Comparison of ENCODE assay signal across 11 cellular contexts in the genomic region with DNA sequence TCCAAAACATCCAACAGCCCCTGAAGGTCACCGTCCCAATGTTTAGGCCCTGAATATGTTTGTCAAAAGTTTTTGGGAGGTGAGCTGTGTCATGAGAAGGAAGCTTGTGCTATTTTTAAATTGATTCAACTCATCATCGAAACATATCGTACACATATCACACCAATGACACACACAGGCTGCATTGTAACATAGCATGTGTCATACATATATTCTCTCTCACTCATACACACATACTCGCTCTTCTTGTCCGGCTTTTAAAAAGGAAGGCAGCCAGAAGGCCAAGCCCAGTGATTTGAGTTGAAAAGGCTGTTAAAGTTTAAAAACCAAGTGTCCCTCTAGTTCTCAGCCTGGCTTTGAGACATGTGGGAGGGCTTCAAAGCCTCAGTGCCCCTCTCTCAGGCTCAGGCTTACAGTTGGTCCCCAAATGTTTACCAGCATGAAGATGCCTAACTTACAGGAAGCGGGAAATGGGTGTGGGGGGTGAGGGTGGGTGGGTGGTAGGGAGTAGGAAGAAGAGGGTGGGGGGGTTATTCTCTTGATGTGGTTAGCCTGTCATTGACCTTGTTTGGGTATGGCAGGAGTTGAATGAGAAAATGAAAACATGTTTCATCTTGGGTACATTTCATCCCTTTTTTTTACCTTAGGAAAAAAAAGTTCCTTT. TPM values are rescaled to one million over a fixed set of nuclear protein-coding genes. Genes with fewer than 3 reads are reported as not detected.
DNase-seq lines count a peak whose midpoint lies in the region; ATAC-seq and TF ChIP-seq lines count a peak whose summit lies in the region.
"Had no signal": no experiment of that assay in that cellular context is flagged by ENCODE, and none has a peak within 500 bp of the region (broad histone marks: within the 10 kb centered on the region; RNA-seq: fewer than 3 reads in every experiment).

No MANE protein-coding gene starts in this region.

- TF ChIP-seq RAD21 in SK-N-SH (IDR thresholded peaks at IDR 0.05; ENCODE audit: low read length), result no peak

- H3K27ac ChIP-seq in SK-N-SH (ENCODE audit: low read depth in 2 of 2, low read length in 1 of 2) (peak overlapping the region in 1 of 2 experiments; percentile 71; a peak in 2 of 4 replicates), mammary epithelial cell (ENCODE audit: insufficient read depth, low read depth, low read length) (peak overlapping the region; percentile 86), trophoblast cell (ENCODE audit: low read depth, low read length) (no peak overlapping the region)
- H3K27ac ChIP-seq: gastroesophageal sphincter, HL-60 had no signal

- H3K18ac ChIP-seq in trophoblast cell (ENCODE audit: low read length), result no peak overlapping the region

- peaks cover 42% of the 10 kb centered on the region for H3F3A ChIP-seq in SK-N-SH (replicated peaks; ENCODE audit: insufficient read depth)

- H3K9me2 ChIP-seq in SK-N-SH, result no peaks in the 10 kb centered on the region

- H2AK5ac ChIP-seq in trophoblast cell (ENCODE audit: low read length), result no peak overlapping the region

- no peak for TF ChIP-seq EP300 in SK-N-SH (IDR thresholded peaks at IDR 0.05; ENCODE audit: borderline replicate concordance in 1 of 2, low read depth in 1 of 2, low read length in 1 of 2)

- H2BK120ac ChIP-seq in trophoblast cell (ENCODE audit: insufficient read depth, low read length, poor library complexity), result no peak overlapping the region

- H2AFZ ChIP-seq in SK-N-SH (ENCODE audit: low read depth) (0 out of 2 replicates have a peak overlapping the region, but pooled peaks have one; percentile 48), mammary epithelial cell (ENCODE audit: low read depth, low read length) (peak overlapping the region; percentile 70), trophoblast cell (ENCODE audit: insufficient read depth, low read length, poor library complexity) (no peak overlapping the region)

- H3K14ac ChIP-seq in trophoblast cell (ENCODE audit: low read length), result no peak overlapping the region

- no peak for DNase-seq in SK-N-SH
- DNase-seq in M059J (ENCODE audit: low read depth), result peak; percentile 44
- DNase-seq in mammary epithelial cell, result peak; percentile 83
- peak; percentile 25 to 66 for DNase-seq in trophoblast cell
- no peak for DNase-seq in NCI-H510A (lab: John Stamatoyannopoulos, UW)
- DNase-seq: NCI-H1694 had no signal

- CTCF ChIA-PET in SK-N-SH (lab: Yijun Ruan, JAX) (no interaction called here), mammary epithelial cell (lab: Charles Lee; ENCODE audit: low non-redundant PET) (interaction anchor here (0.6 kb wide), 1 partner anchor 292 kb away, joined by 3 read pairs; no protein-coding TSS in a partner anchor)

- no peak overlapping the region for H3K4ac ChIP-seq in trophoblast cell (ENCODE audit: low read depth, low read length)

- H4K8ac ChIP-seq in trophoblast cell (ENCODE audit: low read depth, low read length), result no peak overlapping the region

- H3K27me3 ChIP-seq in SK-N-SH (ENCODE audit: insufficient read depth) (no peaks in the 10 kb centered on the region), mammary epithelial cell (ENCODE audit: insufficient read depth, low read length) (no peaks in the 10 kb centered on the region), trophoblast cell (ENCODE audit: insufficient read depth, low read length) (no peaks in the 10 kb centered on the region)

- in situ Hi-C loops in mammary epithelial cell (cut with MboI; ENCODE audit: low sequenced_read_pairs in 2 of 2), result loop anchor here in 1 of 2 donors (10.0 to 25.0 kb wide), 3 partner anchors 346 to 646 kb away; no protein-coding TSS in a partner anchor

- no peak overlapping the region for H2BK5ac ChIP-seq in trophoblast cell (ENCODE audit: low read depth, low read length, poor library complexity)

- POLR2A ChIA-PET in SK-N-SH (lab: Yijun Ruan, JAX), result no interaction called here

- no TSS peak for BruUV-seq in mammary epithelial cell (replicated peaks; lab: Mats Ljungman, UMichigan)

- peaks cover 11% of the 10 kb centered on the region; the same call in 1 of the 2 replicates for H3K79me2 ChIP-seq in SK-N-SH (ENCODE audit: insufficient read depth)
- H3K79me2 ChIP-seq in mammary epithelial cell (ENCODE audit: insufficient read depth, low read length), result peaks cover 12% of the 10 kb centered on the region
- H3K79me2 ChIP-seq in trophoblast cell (ENCODE audit: control insufficient read depth, insufficient read depth, low read length, poor library complexity), result no peaks in the 10 kb centered on the region

- dilution Hi-C loops in mammary epithelial cell (cut with HindIII; ENCODE audit: low sequenced_read_pairs), result no loop called here

- H4K91ac ChIP-seq in trophoblast cell (ENCODE audit: low read depth, low read length), result no peak overlapping the region

- no peaks in the 10 kb centered on the region for H3K9me3 ChIP-seq in SK-N-SH
- H3K9me3 ChIP-seq in mammary epithelial cell (replicated peaks; ENCODE audit: insufficient read depth, low read length), result no peaks in the 10 kb centered on the region
- H3K9me3 ChIP-seq in trophoblast cell (ENCODE audit: insufficient read depth, low read depth, low read length), result no peaks in the 10 kb centered on the region
- H3K9me3 ChIP-seq: gastroesophageal sphincter had no signal

- no peak overlapping the region for H3K4me2 ChIP-seq in SK-N-SH
- H3K4me2 ChIP-seq in mammary epithelial cell (ENCODE audit: insufficient read depth, low read depth, low read length), result no peak overlapping the region
- H3K4me2 ChIP-seq in trophoblast cell (ENCODE audit: low read length), result no peak overlapping the region

- H3K4me3 ChIP-seq in SK-N-SH (ENCODE audit: low read depth in 2 of 2, low read length in 1 of 2), result no peak overlapping the region
- no peak overlapping the region for H3K4me3 ChIP-seq in mammary epithelial cell (replicated peaks in 1 of 3; ENCODE audit: insufficient read depth in 1 of 3, low read depth in 2 of 3, low read length in 3 of 3)
- no peak overlapping the region for H3K4me3 ChIP-seq in trophoblast cell (ENCODE audit: low read depth, low read length)
- H3K4me3 ChIP-seq: gastroesophageal sphincter had no signal

- no peak overlapping the region for H2BK12ac ChIP-seq in trophoblast cell (ENCODE audit: low read length)

- no peak overlapping the region for H3K23ac ChIP-seq in trophoblast cell (ENCODE audit: low read length)

- intact Hi-C loops in mammary epithelial cell (cut with micrococcal nuclease), result loop anchor here (10.0 kb wide), 3 partner anchors 112 to 988 kb away; no protein-coding TSS in a partner anchor

- WGBS in SK-N-SH (ENCODE audit: low lambda C conversion rate), result 60% methylated on average over 6 of the region's 6 CpGs
- 46% methylated on average over 5 of the region's 6 CpGs for WGBS in mammary epithelial cell (ENCODE audit: low coverage, missing lambda C conversion rate)
- no CpG with 5 or more reads among the region's 6 CpGs for WGBS in trophoblast cell (ENCODE audit: extremely low coverage, insufficient coverage, insufficient read length)

- TF ChIP-seq CTCF in SK-N-SH (IDR thresholded peaks at IDR 0.05), result no peak
- no peak for TF ChIP-seq CTCF in mammary epithelial cell (conservative IDR thresholded peaks at IDR 0.05 in 1 of 2, IDR thresholded peaks at IDR 0.05 in 1 of 2; ENCODE audit: extremely low read depth in 1 of 2, insufficient read depth in 1 of 2, low read depth in 1 of 2, low read length in 2 of 2)

- no peak overlapping the region for H4K12ac ChIP-seq in trophoblast cell (ENCODE audit: low read depth, low read length)

- H3K79me1 ChIP-seq in trophoblast cell (ENCODE audit: low read length), result peaks cover 2% of the 10 kb centered on the region

- no peaks in the 10 kb centered on the region for H3K36me3 ChIP-seq in SK-N-SH (replicated peaks in 1 of 2; ENCODE audit: control insufficient read depth in 1 of 2, insufficient read depth in 2 of 2, low read length in 1 of 2)
- no peaks in the 10 kb centered on the region for H3K36me3 ChIP-seq in mammary epithelial cell (ENCODE audit: insufficient read depth, low read length)
- H3K36me3 ChIP-seq in trophoblast cell (ENCODE audit: control insufficient read depth in 1 of 2, insufficient read depth in 2 of 2, low read length in 2 of 2), result no peaks in the 10 kb centered on the region
- H3K36me3 ChIP-seq: gastroesophageal sphincter had no signal

- H3K9ac ChIP-seq in SK-N-SH (no peak overlapping the region), mammary epithelial cell (ENCODE audit: insufficient read depth, low read length) (no peak overlapping the region), trophoblast cell (ENCODE audit: low read length) (no peak overlapping the region)

- H4K20me1 ChIP-seq in SK-N-SH (ENCODE audit: insufficient read depth), result no peaks in the 10 kb centered on the region
- no peaks in the 10 kb centered on the region for H4K20me1 ChIP-seq in mammary epithelial cell (ENCODE audit: insufficient read depth, low read length)

- ATAC-seq in SK-N-SH treated with all-trans-retinoic acid at 6 μM for 48 hours (no peak), HG03457 (IDR thresholded peaks at IDR 0.05; ENCODE audit: unreplicated experiment) (no peak), HG03342 (IDR thresholded peaks at IDR 0.05; ENCODE audit: unreplicated experiment) (no peak)
- ATAC-seq: gastroesophageal sphincter had no signal

- peaks cover 5 to 35% of the 10 kb centered on the region in 2 experiments for H3K4me1 ChIP-seq in SK-N-SH (ENCODE audit: control insufficient read depth in 1 of 2, insufficient read depth in 2 of 2, low read depth in 1 of 2, low read length in 1 of 2)
- H3K4me1 ChIP-seq in mammary epithelial cell (ENCODE audit: insufficient read depth, low read length), result peaks cover 27% of the 10 kb centered on the region
- peaks cover 4 to 8% of the 10 kb centered on the region in 2 experiments for H3K4me1 ChIP-seq in trophoblast cell (ENCODE audit: control insufficient read depth in 1 of 2, insufficient read depth in 2 of 2, low read length in 2 of 2)

TF ChIP-seq in SK-N-SH treated with all-trans-retinoic acid at 6 μM for 48 hours, 23 proteins besides CTCF, POLR2A, EP300 and RAD21:
- TF ChIP-seq ZFP30 (CRISPR knock-in tag; IDR thresholded peaks at IDR 0.05) (no peak), TCF4 (CRISPR knock-in tag; IDR thresholded peaks at IDR 0.05; ENCODE audit: borderline replicate concordance) (no peak), BACH2 (CRISPR knock-in tag; IDR thresholded peaks at IDR 0.05; ENCODE audit: borderline replicate concordance) (no peak), PPARA (CRISPR knock-in tag; IDR thresholded peaks at IDR 0.05; ENCODE audit: borderline replicate concordance) (no peak), ISL1 (CRISPR knock-in tag; IDR thresholded peaks at IDR 0.05) (no peak)

RNA-seq across cellular contexts. Expression of a gene that starts 3.3 kb away (rescaled TPM):
- polyA plus RNA-seq in SK-N-SH (2012; rRNA removed) (2.3 and 4.0 TPM in 2 replicates), mammary epithelial cell (3.2 TPM)
- polyA plus RNA-seq in SK-N-SH (2012; cell fraction: cytosol; rRNA removed), result 2.6 and 3.0 TPM in 2 replicates
- 6.7 and 8.0 TPM in 2 replicates for polyA plus RNA-seq in SK-N-SH (2012; cell fraction: nucleus; rRNA removed)
- 8.0 and 14.8 TPM in 2 replicates for total RNA-seq in M059J (2014; rRNA removed; shearing (Covaris generic))
- 10 to 100 TPM in 1 of 2 donors, 1 to 10 TPM in 1; 5.7 to 17.7 TPM for total RNA-seq in mammary epithelial cell
- polyA minus RNA-seq in mammary epithelial cell, result 20.5 TPM
- 0.94 and 1.1 TPM in 2 replicates for polyA plus RNA-seq in trophoblast cell (2013)

Comparison
In these comparisons a context has a peak if more than half of its experiments do, and no peak if none do; other contexts are left out.
1. DNase-seq: peak in M059J (single experiment), mammary epithelial cell (single experiment) and trophoblast cell (2 of 2); none in SK-N-SH (single experiment) and NCI-H510A (single experiment).